Comparison of ENCODE assay signal across 10 cellular contexts in genomic region chr13:55967055-55967454, GRCh38.
"Had no signal": no experiment of that assay in that cellular context is flagged by ENCODE, and none has a peak within 500 bp of the region (broad histone marks: within the 10 kb centered on the region; RNA-seq: fewer than 3 reads in every experiment).

No MANE protein-coding gene starts in this region.

- H3K9ac ChIP-seq: GM23248, KMS-11 had no signal

- H3K4me3 Mint-ChIP-seq: HFFc6 had no signal

- FAIRE-seq: HepG2 had no signal

- H3K4me3 ChIP-seq: GM23248, HAP-1 had no signal

- H3K36me3 ChIP-seq: HAP-1 had no signal

- H2AFZ ChIP-seq: GM23248 had no signal

- DNase-seq: GM23248, H7, HFFc6, Karpas-422, KBM-7 had no signal

- H3K4me1 ChIP-seq: HAP-1 had no signal

- H3K4me2 ChIP-seq: KMS-11 had no signal

- H3K9me3 ChIP-seq: HAP-1 had no signal

- H3K27ac Mint-ChIP-seq: HFFc6 had no signal

- ATAC-seq: HCT116, HepG2 had no signal

- H3K27ac ChIP-seq: GM23248, HL-60, KMS-11 had no signal
